In genomic region chr7:78345293-78345692, GRCh38 we compare ENCODE assay signal across 17 cellular contexts.
DNase-seq lines count a peak whose midpoint lies in the region; ATAC-seq, FAIRE-seq and TF ChIP-seq lines count a peak whose summit lies in the region.
"Had no signal": no experiment of that assay in that cellular context is flagged by ENCODE, and none has a peak within 500 bp of the region (broad histone marks: within the 10 kb centered on the region; RNA-seq: fewer than 3 reads in every experiment).

No MANE protein-coding gene starts in this region.

- H3K4me1 ChIP-seq in HEK293 (ENCODE audit: control insufficient read depth, insufficient read depth, low read length) (peaks cover 6% of the 10 kb centered on the region), K562 (replicated peaks in 1 of 2; ENCODE audit: control insufficient read depth in 2 of 2, insufficient read depth in 2 of 2, low read length in 2 of 2) (no peaks in the 10 kb centered on the region), neural progenitor cell (peaks cover 19% of the 10 kb centered on the region), thyroid gland (no peaks in the 10 kb centered on the region), psoas muscle (peaks cover 5% of the 10 kb centered on the region)
- H3K4me1 ChIP-seq: A549, Caco-2 had no signal

- POLR2A ChIA-PET in HEK293 (lab: Yijun Ruan, JAX) (no interaction called here), K562 (lab: Yijun Ruan, JAX) (interaction anchor here (0.8 to 1.1 kb wide), 2 partner anchors 9 to 51 kb away, joined by 3 read pairs; no protein-coding TSS in a partner anchor)

- no peaks in the 10 kb centered on the region for H3K79me2 ChIP-seq in K562 (ENCODE audit: control insufficient read depth, insufficient read depth, low read length)
- no peaks in the 10 kb centered on the region for H3K79me2 ChIP-seq in neural progenitor cell (ENCODE audit: low read depth)

- no TSS peak for BruUV-seq in K562 (replicated peaks; lab: Mats Ljungman, UMichigan)

- H3K4me3 ChIP-seq in HEK293 (ENCODE audit: low read depth, low read length) (no peak overlapping the region), K562 (no peak overlapping the region), neural progenitor cell (no peak overlapping the region), thyroid gland (replicated peaks in 1 of 3) (no peak overlapping the region), psoas muscle (no peak overlapping the region)
- H3K4me3 ChIP-seq: A549, GM12878 had no signal

- TF ChIP-seq POLR2A in K562 (conservative IDR thresholded peaks at IDR 0.05), result no peak
- TF ChIP-seq POLR2A in thyroid gland (IDR thresholded peaks at IDR 0.05), result no peak

- no peaks in the 10 kb centered on the region for H3K27me3 ChIP-seq in K562 (ENCODE audit: control insufficient read depth in 2 of 2, insufficient read depth in 2 of 2, low read length in 2 of 2)
- H3K27me3 ChIP-seq in neural progenitor cell, result no peaks in the 10 kb centered on the region
- no peaks in the 10 kb centered on the region for H3K27me3 ChIP-seq in thyroid gland
- no peaks in the 10 kb centered on the region for H3K27me3 ChIP-seq in psoas muscle (ENCODE audit: insufficient read depth in 3 of 3, low read length in 2 of 3)

- FAIRE-seq in K562 (lab: Jason Lieb, UNC), result no peak
- FAIRE-seq: A549, GM12878, GM18507 had no signal

- H3K27ac Mint-ChIP-seq in neural progenitor cell, result peak overlapping the region; percentile 11
- H3K27ac Mint-ChIP-seq: CD14-positive monocyte; CD8-positive, alpha-beta memory T cell had no signal

- H3K9me1 ChIP-seq in K562 (ENCODE audit: control insufficient read depth, insufficient read depth, low read length), result no peaks in the 10 kb centered on the region

- peaks cover 1% of the 10 kb centered on the region for H3K36me3 Mint-ChIP-seq in neural progenitor cell
- H3K36me3 Mint-ChIP-seq: CD14-positive monocyte; CD8-positive, alpha-beta memory T cell had no signal

- no peak overlapping the region for H3K4me3 Mint-ChIP-seq in neural progenitor cell
- H3K4me3 Mint-ChIP-seq: CD14-positive monocyte; CD8-positive, alpha-beta memory T cell had no signal

- TF ChIP-seq CTCF in HEK293 (tag by site-specific recombination; IDR thresholded peaks at IDR 0.05) (no peak), K562 (IDR thresholded peaks at IDR 0.05 in 2 of 3, conservative IDR thresholded peaks at IDR 0.05 in 1 of 3; ENCODE audit: insufficient read depth in 2 of 3, low read depth in 1 of 3, low read length in 3 of 3) (no peak), neural progenitor cell (IDR thresholded peaks at IDR 0.05) (no peak), thyroid gland (IDR thresholded peaks at IDR 0.05) (no peak), psoas muscle (IDR thresholded peaks at IDR 0.05) (no peak)

- CTCF ChIA-PET in HEK293 (lab: Yijun Ruan, JAX) (no interaction called here), K562 (lab: Yijun Ruan, JAX; ENCODE audit: low intra/inter-chr PET ratio) (no interaction called here)

- no peak overlapping the region for H2AFZ ChIP-seq in K562 (ENCODE audit: low read depth, low read length)
- no peak overlapping the region for H2AFZ ChIP-seq in neural progenitor cell (replicated peaks)

- H4K20me1 ChIP-seq in K562 (replicated peaks; ENCODE audit: control insufficient read depth, insufficient read depth, low read length) (no peaks in the 10 kb centered on the region), neural progenitor cell (ENCODE audit: low read depth) (no peaks in the 10 kb centered on the region)

- TF ChIP-seq RAD21 in K562 (CRISPR knock-in tag; conservative IDR thresholded peaks at IDR 0.05 in 1 of 2, IDR thresholded peaks at IDR 0.05 in 1 of 2), result no peak

- H3K4me2 ChIP-seq in K562 (ENCODE audit: insufficient read depth, low read length) (no peak overlapping the region), neural progenitor cell (no peak overlapping the region)
- H3K4me2 ChIP-seq: A549 had no signal

- no peak for TF ChIP-seq EP300 in K562 (IDR thresholded peaks at IDR 0.05; ENCODE audit: low read length)

- DNase-seq in ELF-1 (ENCODE audit: low read depth, low spot score) (peak; percentile 13), K562 (ENCODE audit: extremely low read depth in 1 of 4, low spot score in 3 of 4) (peak in 2 of 4 experiments; percentile 12 to 15), neural progenitor cell (ENCODE audit: low spot score) (peak; percentile 34), T-helper 9 cell (no peak), thyroid gland (no peak), psoas muscle (no peak)
- DNase-seq: Caco-2; CD8-positive, alpha-beta memory T cell; DND-41; KG1 had no signal

- in situ Hi-C loops in K562 (cut with MboI), result no loop called here

- H3K27me3 Mint-ChIP-seq in neural progenitor cell (ENCODE audit: insufficient read depth, low read depth), result no peaks in the 10 kb centered on the region
- H3K27me3 Mint-ChIP-seq: CD8-positive, alpha-beta memory T cell had no signal

- H3K9me3 Mint-ChIP-seq in neural progenitor cell, result no peaks in the 10 kb centered on the region

- under 1% methylated on average over 13 of the region's 13 CpGs for WGBS in K562 (ENCODE audit: insufficient coverage, low coverage, missing lambda C conversion rate)
- WGBS in thyroid gland, 2 donors, result 85% methylated on average over 13 of the region's 13 CpGs
- 82 to 85% (median 84%) methylated on average over 13 of the region's 13 CpGs for WGBS in psoas muscle, 3 donors

- H3K9me3 ChIP-seq in HEK293 (ENCODE audit: control insufficient read depth, insufficient read depth, low read depth, low read length) (no peaks in the 10 kb centered on the region), K562 (replicated peaks; ENCODE audit: control insufficient read depth, insufficient read depth, low read depth, low read length) (no peaks in the 10 kb centered on the region), neural progenitor cell (ENCODE audit: low read depth) (no peaks in the 10 kb centered on the region), thyroid gland (no peaks in the 10 kb centered on the region), psoas muscle (no peaks in the 10 kb centered on the region)
- H3K9me3 ChIP-seq: A549, Caco-2 had no signal

- H3K9ac ChIP-seq in K562 (ENCODE audit: insufficient read depth in 1 of 2, low read depth in 2 of 2, low read length in 2 of 2), result no peak overlapping the region
- no peak overlapping the region for H3K9ac ChIP-seq in neural progenitor cell

- H3K27ac ChIP-seq in HEK293 (ENCODE audit: extremely low read depth, low read depth, low read length) (no peak overlapping the region; the same call in 1 of the 2 replicates), K562 (ENCODE audit: extremely low read depth, low read depth, low read length) (no peak overlapping the region), neural progenitor cell (no peak overlapping the region), thyroid gland (no peak overlapping the region), psoas muscle (no peak overlapping the region)
- H3K27ac ChIP-seq: A549 had no signal

- H3F3A ChIP-seq in neural progenitor cell (ENCODE audit: low read depth), result no peaks in the 10 kb centered on the region

- H3K36me3 ChIP-seq in HEK293 (ENCODE audit: control insufficient read depth in 2 of 2, insufficient read depth in 1 of 2, low read length in 2 of 2), result no peaks in the 10 kb centered on the region
- H3K36me3 ChIP-seq in K562 (ENCODE audit: control insufficient read depth, insufficient read depth, low read length), result no peaks in the 10 kb centered on the region
- H3K36me3 ChIP-seq in neural progenitor cell, result no peaks in the 10 kb centered on the region
- H3K36me3 ChIP-seq in thyroid gland, result no peaks in the 10 kb centered on the region
- H3K36me3 ChIP-seq in psoas muscle (ENCODE audit: insufficient read depth in 1 of 2, low read depth in 1 of 2), result no peaks in the 10 kb centered on the region

- ATAC-seq in K562, result peak; percentile 45; the same call in 2 of the 3 replicates
- no peak for ATAC-seq in psoas muscle
- no peak for ATAC-seq in GM19455 (IDR thresholded peaks at IDR 0.05; ENCODE audit: unreplicated experiment)
- ATAC-seq: A549, GM12878, HCT116 had no signal

- intact Hi-C loops in K562 (cut with micrococcal nuclease) (no loop called here), thyroid gland (cut with DNase I) (no loop called here), psoas muscle (cut with DNase I) (no loop called here)

- peaks cover 6% of the 10 kb centered on the region for H3K4me1 Mint-ChIP-seq in neural progenitor cell
- H3K4me1 Mint-ChIP-seq: CD14-positive monocyte; CD8-positive, alpha-beta memory T cell had no signal

TF ChIP-seq in HEK293, 187 proteins besides CTCF, POLR2A, EP300 and RAD21:
- TF ChIP-seq ZNF530 (tag by site-specific recombination; IDR thresholded peaks at IDR 0.05; ENCODE audit: low read depth), result no peak
- TF ChIP-seq ZNF362 (tag by site-specific recombination; IDR thresholded peaks at IDR 0.05), result no peak
- peak; percentile 80 for TF ChIP-seq ZIC2 (tag by site-specific recombination; IDR thresholded peaks at IDR 0.05)
- TF ChIP-seq FEZF1 (tag by site-specific recombination; IDR thresholded peaks at IDR 0.05), result peak; percentile 40

TF ChIP-seq in K562, 482 proteins besides CTCF, POLR2A, EP300 and RAD21:
- TF ChIP-seq, protein P1, sequence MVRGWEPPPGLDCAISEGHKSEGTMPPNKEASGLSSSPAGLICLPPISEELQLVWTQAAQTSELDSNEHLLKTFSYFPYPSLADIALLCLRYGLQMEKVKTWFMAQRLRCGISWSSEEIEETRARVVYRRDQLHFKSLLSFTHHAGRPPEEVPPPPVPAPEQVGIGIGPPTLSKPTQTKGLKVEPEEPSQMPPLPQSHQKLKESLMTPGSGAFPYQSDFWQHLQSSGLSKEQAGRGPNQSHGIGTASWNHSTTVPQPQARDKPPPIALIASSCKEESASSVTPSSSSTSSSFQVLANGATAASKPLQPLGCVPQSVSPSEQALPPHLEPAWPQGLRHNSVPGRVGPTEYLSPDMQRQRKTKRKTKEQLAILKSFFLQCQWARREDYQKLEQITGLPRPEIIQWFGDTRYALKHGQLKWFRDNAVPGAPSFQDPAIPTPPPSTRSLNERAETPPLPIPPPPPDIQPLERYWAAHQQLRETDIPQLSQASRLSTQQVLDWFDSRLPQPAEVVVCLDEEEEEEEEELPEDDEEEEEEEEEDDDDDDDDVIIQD (CRISPR knock-in tag; IDR thresholded peaks at IDR 0.05), result no peak
- TF ChIP-seq CAMTA2 (CRISPR knock-in tag; conservative IDR thresholded peaks at IDR 0.05), result no peak
- TF ChIP-seq ZFPM2 (CRISPR knock-in tag; IDR thresholded peaks at IDR 0.05), result no peak
- TF ChIP-seq EGR1 (conservative IDR thresholded peaks at IDR 0.05), result peak; percentile 32; the same call in 1 of the 2 replicates
- TF ChIP-seq, protein P2, sequence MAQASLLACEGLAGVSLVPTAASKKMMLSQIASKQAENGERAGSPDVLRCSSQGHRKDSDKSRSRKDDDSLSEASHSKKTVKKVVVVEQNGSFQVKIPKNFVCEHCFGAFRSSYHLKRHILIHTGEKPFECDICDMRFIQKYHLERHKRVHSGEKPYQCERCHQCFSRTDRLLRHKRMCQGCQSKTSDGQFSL (CRISPR knock-in tag; IDR thresholded peaks at IDR 0.05), result no peak
- TF ChIP-seq, protein P2 (tag; IDR thresholded peaks at IDR 0.05), result no peak

Comparison
In these comparisons a context has a peak if more than half of its experiments do, and no peak if none do; other contexts are left out.
1. DNase-seq: peak in ELF-1 (single experiment) and neural progenitor cell (single experiment); none in T-helper 9 cell (single experiment), thyroid gland (0 of 2) and psoas muscle (0 of 2).